25 cellular contexts compared by ENCODE assay signal in genomic region chr2:188280811-188281222, GRCh38. TPM values are rescaled to one million over a fixed set of nuclear protein-coding genes. Genes with fewer than 3 reads are reported as not detected.
"Had no signal": no experiment of that assay in that cellular context is flagged by ENCODE, and none has a peak within 500 bp of the region (broad histone marks: within the 10 kb centered on the region; RNA-seq: fewer than 3 reads in every experiment).

No MANE protein-coding gene starts in this region.

- DNase-seq: activated CD4-positive, alpha-beta T cell treated with anti-CD3 and anti-CD28 coated beads, Interleukin-2, amount 10 ng/mL, durations not matched to agents 7 days and 5 days; activated CD4-positive, CD25-positive, alpha-beta regulatory T cell treated with anti-CD3 and anti-CD28 coated beads, Interleukin-2, amount 50 U/mL, for 72 hours; activated CD8-positive, alpha-beta memory T cell treated with anti-CD3 and anti-CD28 coated beads, Interleukin-2, amount 10 ng/mL, durations not matched to agents 7 days and 5 days; activated CD8-positive, alpha-beta T cell treated with anti-CD3 and anti-CD28 coated beads for 36 hours; activated effector memory CD4-positive, alpha-beta T cell treated with anti-CD3 and anti-CD28 coated beads, Interleukin-2, amount 50 U/mL, for 16 hours; activated naive CD4-positive, alpha-beta T cell treated with anti-CD3 and anti-CD28 coated beads, Interleukin-2, amount 50 U/mL, for 16 hours; activated naive CD8-positive, alpha-beta T cell treated with anti-CD3 and anti-CD28 coated beads, Interleukin-2, amount 50 U/mL, for 24 hours; activated T-cell treated with anti-CD3 and anti-CD28 coated beads for 4 hours; anterior cingulate cortex; caudate nucleus; dermis blood vessel endothelial cell; effector memory CD8-positive, alpha-beta T cell; heart left ventricle; kidney; natural killer cell; retina; stimulated activated CD4-positive, alpha-beta T cell treated with anti-CD3 and anti-CD28 coated beads, Interleukin-4, amount 100 ng/mL, for 24 hours; stimulated activated naive CD4-positive, alpha-beta T cell treated with Interleukin-2 at 50 U/mL for 16 hours; WERI-Rb-1 had no signal

- H3K27me3 ChIP-seq: esophagus muscularis mucosa, heart left ventricle, vagina had no signal

- H3K4me3 ChIP-seq: esophagus muscularis mucosa, heart left ventricle, lung, thoracic aorta, vagina had no signal

- H3K36me3 ChIP-seq: esophagus muscularis mucosa, heart left ventricle, thoracic aorta, vagina, WERI-Rb-1 had no signal

- H3K27ac ChIP-seq: esophagus muscularis mucosa, heart left ventricle, thoracic aorta, vagina, WERI-Rb-1 had no signal

- FAIRE-seq: kidney had no signal

- H3K4me1 ChIP-seq: heart left ventricle had no signal

- H3K9me3 ChIP-seq: esophagus muscularis mucosa, thoracic aorta, vagina had no signal

- ATAC-seq: activated CD8-positive, alpha-beta memory T cell treated with anti-CD3 and anti-CD28 coated beads, Interleukin-2, amount 10 ng/mL, durations not matched to agents 7 days and 5 days; activated CD8-positive, alpha-beta T cell treated with anti-CD3 and anti-CD28 coated beads for 36 hours; activated naive CD8-positive, alpha-beta T cell treated with anti-CD3 and anti-CD28 coated beads, Interleukin-2, amount 50 U/mL, for 24 hours; effector memory CD8-positive, alpha-beta T cell; left lobe of liver; natural killer cell had no signal

RNA-seq across cellular contexts. Expression of gene GULP1, which starts 10.9 kb away (rescaled TPM):
- total RNA-seq: activated CD4-positive, alpha-beta T cell treated with anti-CD3 and anti-CD28 coated beads, Interleukin-2, amount 10 ng/mL, durations not matched to agents 7 days and 5 days; activated CD8-positive, alpha-beta memory T cell treated with anti-CD3 and anti-CD28 coated beads, Interleukin-2, amount 10 ng/mL, durations not matched to agents 7 days and 5 days; activated CD8-positive, alpha-beta T cell treated with anti-CD3 and anti-CD28 coated beads for 36 hours; natural killer cell; T-helper 2 cell treated with Interferon-gamma antibody and Interleukin-4, amounts not matched to agents 100 ng/mL and 5 ng/mL, for 36 hours had no signal
